ENCODE assay signal across 1 cellular context in genomic region chr11:13329670-13330401, GRCh38.
TF ChIP-seq lines count a peak whose summit lies in the region.

No MANE protein-coding gene starts in this region.

TF ChIP-seq in SK-N-SH treated with all-trans-retinoic acid at 6 μM for 48 hours, 23 proteins besides CTCF, POLR2A, EP300 and RAD21 (continued from another document):
- TF ChIP-seq POU6F1 (CRISPR knock-in tag; IDR thresholded peaks at IDR 0.05; ENCODE audit: borderline replicate concordance, low read depth): no peak
